Comparison of ENCODE assay signal across 26 cellular contexts in the genomic region with DNA sequence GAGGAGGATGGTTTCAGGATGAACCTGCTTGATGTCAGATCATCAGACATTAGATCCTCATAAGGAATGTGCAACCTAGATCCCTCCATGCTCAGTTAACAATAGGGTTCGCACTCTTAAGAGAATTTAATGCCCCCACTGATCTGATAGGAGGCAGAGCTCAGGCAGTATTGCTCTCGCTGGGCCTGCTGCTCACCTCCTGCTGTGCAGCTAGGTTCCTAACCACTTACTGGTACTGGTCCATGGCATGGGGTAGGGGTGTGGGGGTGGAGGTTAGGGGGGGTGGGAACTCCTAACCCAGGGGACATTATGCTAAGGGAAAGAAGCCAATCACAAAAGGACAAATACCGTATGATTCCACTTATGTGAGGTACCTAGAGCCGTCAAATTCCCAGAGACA.
"Had no signal": no experiment of that assay in that cellular context is flagged by ENCODE, and none has a peak within 500 bp of the region (broad histone marks: within the 10 kb centered on the region; RNA-seq: fewer than 3 reads in every experiment).

No MANE protein-coding gene starts in this region.

- H3K27me3 ChIP-seq: pancreas, stomach, testis, thyroid gland, upper lobe of left lung had no signal

- FAIRE-seq: pancreas had no signal

- H3K4me3 ChIP-seq: left ventricle myocardium inferior, lung, pancreas, prostate gland, skin epidermis, stomach, testis, thyroid gland, transverse colon, upper lobe of left lung had no signal

- ATAC-seq: natural killer cell; pancreas; right cardiac atrium; sciatic nerve; stimulated activated naive B cell treated with anti-CD40 and anti-IgM and Interleukin-4, amounts not matched to agents 10 μg/mL and 1 μg/mL and 100 μg/mL, for 72 hours; stimulated activated naive CD8-positive, alpha-beta T cell treated with anti-CD3 and anti-CD28 coated beads, Interleukin-15, Interleukin-2, amounts not matched to agents 100 U/mL and 50 U/mL, for 24 hours had no signal

- H3K36me3 Mint-ChIP-seq: naive B cell; natural killer cell; stimulated activated naive B cell treated with anti-CD40 and anti-IgM and Interleukin-4, amounts not matched to agents 10 μg/mL and 1 μg/mL and 100 μg/mL, for 72 hours had no signal

- H3K27ac ChIP-seq: left ventricle myocardium inferior, pancreas, prostate gland, skin epidermis, stomach, testis, thyroid gland, transverse colon, upper lobe of left lung had no signal

- H3K4me3 Mint-ChIP-seq: mesothelial cell of epicardium; naive B cell; natural killer cell; stimulated activated naive B cell treated with anti-CD40 and anti-IgM and Interleukin-4, amounts not matched to agents 10 μg/mL and 1 μg/mL and 100 μg/mL, for 72 hours had no signal

- H3K36me3 ChIP-seq: left ventricle myocardium inferior, pancreas, prostate gland, stomach, thyroid gland, transverse colon, upper lobe of left lung had no signal

- DNase-seq: hippocampal formation; islet precursor cell; left ventricle myocardium inferior; mesendoderm; naive B cell; natural killer cell; nucleus accumbens; pancreas; retina; right cardiac atrium; stimulated activated CD4-positive, alpha-beta T cell treated with anti-CD3 and anti-CD28 coated beads, Interleukin-12 subunit alpha, Interleukin-12 subunit beta, amount 100 ng/mL, for 4 hours; stimulated activated CD4-positive, alpha-beta T cell treated with anti-CD3 and anti-CD28 coated beads, Interleukin-15, amount 100 ng/mL, for 24 hours; stimulated activated CD4-positive, alpha-beta T cell treated with anti-CD3 and anti-CD28 coated beads, Interleukin-2, amount 100 ng/mL, for 24 hours; stimulated activated CD4-positive, alpha-beta T cell treated with anti-CD3 and anti-CD28 coated beads, Interleukin-4, amount 100 ng/mL, for 1 hour; stimulated activated naive B cell treated with anti-CD40 and anti-IgM and Interleukin-4, amounts not matched to agents 10 μg/mL and 1 μg/mL and 100 μg/mL, for 72 hours; stimulated activated naive CD8-positive, alpha-beta T cell treated with anti-CD3 and anti-CD28 coated beads, Interleukin-15, Interleukin-2, amounts not matched to agents 100 U/mL and 50 U/mL, for 24 hours; stomach; testis; thyroid gland; transverse colon; upper lobe of left lung had no signal

- H3K27me3 Mint-ChIP-seq: naive B cell had no signal

- H3K27ac Mint-ChIP-seq: mesothelial cell of epicardium; naive B cell; natural killer cell; stimulated activated naive B cell treated with anti-CD40 and anti-IgM and Interleukin-4, amounts not matched to agents 10 μg/mL and 1 μg/mL and 100 μg/mL, for 72 hours had no signal

- H3K4me1 Mint-ChIP-seq: mesothelial cell of epicardium; naive B cell; natural killer cell; stimulated activated naive B cell treated with anti-CD40 and anti-IgM and Interleukin-4, amounts not matched to agents 10 μg/mL and 1 μg/mL and 100 μg/mL, for 72 hours had no signal
